Comparison of ENCODE assay signal across 15 cellular contexts in the genomic region with DNA sequence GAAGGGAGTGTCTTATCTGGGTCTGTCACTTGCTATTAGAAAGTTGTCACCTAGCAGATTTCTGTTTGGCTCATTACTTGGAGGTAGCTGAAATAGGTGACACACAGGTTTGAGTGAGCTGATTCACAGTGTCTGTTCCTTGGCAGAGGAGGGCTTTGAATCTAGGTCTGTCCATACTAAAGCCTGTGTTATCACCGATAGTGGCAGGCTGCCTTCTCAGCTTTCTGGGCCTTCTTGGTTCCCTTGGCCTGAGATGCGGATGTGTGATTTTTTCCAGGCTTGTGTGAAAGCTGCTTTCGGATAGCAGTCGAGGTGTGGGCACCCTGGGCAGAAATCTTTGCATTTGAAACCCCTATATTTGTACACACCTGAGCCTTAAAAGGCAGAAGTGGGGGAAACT.
A peak's percentile ranks its signal among the peaks of the same experiment; 100 is the strongest.
DNase-seq lines count a peak whose midpoint lies in the region; TF ChIP-seq lines count a peak whose summit lies in the region.
"Had no signal": no experiment of that assay in that cellular context is flagged by ENCODE, and none has a peak within 500 bp of the region (broad histone marks: within the 10 kb centered on the region; RNA-seq: fewer than 3 reads in every experiment).

No MANE protein-coding gene starts in this region.

- peaks cover 19% of the 10 kb centered on the region for H3K4me1 ChIP-seq in left ventricle myocardium inferior
- H3K4me1 ChIP-seq in vagina, result no peaks in the 10 kb centered on the region
- H3K4me1 ChIP-seq: BLaER1 treated with 17β-estradiol and CSF1 and Interleukin-3, amounts not matched to agents 10 nM and 100 nM had no signal

- H3K4me3 ChIP-seq in left ventricle myocardium inferior, result no peak overlapping the region
- H3K4me3 ChIP-seq in vagina, result no peak overlapping the region
- H3K4me3 ChIP-seq: BLaER1 treated with 17β-estradiol and CSF1 and Interleukin-3, amounts not matched to agents 10 nM and 100 nM; GM23338 had no signal

- intact Hi-C loops in left ventricle myocardium inferior (cut with micrococcal nuclease), result no loop called here
- intact Hi-C loops in cardiac septum (cut with DNase I), result loop anchor here (5.0 kb wide), 2 partner anchors 63 to 157 kb away; no protein-coding TSS in a partner anchor
- intact Hi-C loops in vagina (cut with DNase I), result loop anchor here (10.0 kb wide), 1 partner anchor 334 kb away; no protein-coding TSS in a partner anchor

- no peaks in the 10 kb centered on the region for H3K9me3 ChIP-seq in left ventricle myocardium inferior (replicated peaks)
- H3K9me3 ChIP-seq in vagina, result no peaks in the 10 kb centered on the region
- H3K9me3 ChIP-seq: BLaER1 treated with 17β-estradiol and CSF1 and Interleukin-3, amounts not matched to agents 10 nM and 100 nM had no signal

- TF ChIP-seq CTCF in left ventricle myocardium inferior (IDR thresholded peaks at IDR 0.05; ENCODE audit: borderline replicate concordance), result no peak
- no peak for TF ChIP-seq CTCF in vagina (IDR thresholded peaks at IDR 0.05)

- H3K27me3 ChIP-seq in left ventricle myocardium inferior (ENCODE audit: low read depth), result peaks cover 60% of the 10 kb centered on the region
- no peaks in the 10 kb centered on the region for H3K27me3 ChIP-seq in vagina

- no peak for TF ChIP-seq POLR2A in vagina (IDR thresholded peaks at IDR 0.05)

- H3K36me3 ChIP-seq in left ventricle myocardium inferior, result no peaks in the 10 kb centered on the region
- no peaks in the 10 kb centered on the region for H3K36me3 ChIP-seq in vagina
- H3K36me3 ChIP-seq: BLaER1 treated with 17β-estradiol and CSF1 and Interleukin-3, amounts not matched to agents 10 nM and 100 nM had no signal

- peak overlapping the region; percentile 52 for H3K27ac ChIP-seq in left ventricle myocardium inferior (replicated peaks)
- no peak overlapping the region for H3K27ac ChIP-seq in vagina
- H3K27ac ChIP-seq: BLaER1 treated with 17β-estradiol and CSF1 and Interleukin-3, amounts not matched to agents 10 nM and 100 nM had no signal

- DNase-seq in left ventricle myocardium inferior (no peak), cardiac septum (ENCODE audit: low spot score) (no peak), cerebellar cortex (ENCODE audit: low spot score) (peak; percentile 63), mesenteric fat pad (ENCODE audit: low spot score) (peak; percentile 62), vagina (ENCODE audit: extremely low spot score in 2 of 2) (no peak), NCI-H2171 (lab: John Stamatoyannopoulos, UW) (no peak), GF-D8 (lab: John Stamatoyannopoulos, UW) (no peak)
- DNase-seq: ACHN; Calu3; CD4-positive, alpha-beta T cell; DMS 273 treated with DMSO at 0.1 percent for 48 hours; H7; IMR-90 had no signal

Comparison
In these comparisons a context has a peak if more than half of its experiments do, and no peak if none do; other contexts are left out.
1. DNase-seq: peak in cerebellar cortex (single experiment) and mesenteric fat pad (single experiment); none in left ventricle myocardium inferior (single experiment), cardiac septum (single experiment), vagina (0 of 2), NCI-H2171 (single experiment) and GF-D8 (single experiment).